1 cellular context compared by ENCODE assay signal in the genomic region with DNA sequence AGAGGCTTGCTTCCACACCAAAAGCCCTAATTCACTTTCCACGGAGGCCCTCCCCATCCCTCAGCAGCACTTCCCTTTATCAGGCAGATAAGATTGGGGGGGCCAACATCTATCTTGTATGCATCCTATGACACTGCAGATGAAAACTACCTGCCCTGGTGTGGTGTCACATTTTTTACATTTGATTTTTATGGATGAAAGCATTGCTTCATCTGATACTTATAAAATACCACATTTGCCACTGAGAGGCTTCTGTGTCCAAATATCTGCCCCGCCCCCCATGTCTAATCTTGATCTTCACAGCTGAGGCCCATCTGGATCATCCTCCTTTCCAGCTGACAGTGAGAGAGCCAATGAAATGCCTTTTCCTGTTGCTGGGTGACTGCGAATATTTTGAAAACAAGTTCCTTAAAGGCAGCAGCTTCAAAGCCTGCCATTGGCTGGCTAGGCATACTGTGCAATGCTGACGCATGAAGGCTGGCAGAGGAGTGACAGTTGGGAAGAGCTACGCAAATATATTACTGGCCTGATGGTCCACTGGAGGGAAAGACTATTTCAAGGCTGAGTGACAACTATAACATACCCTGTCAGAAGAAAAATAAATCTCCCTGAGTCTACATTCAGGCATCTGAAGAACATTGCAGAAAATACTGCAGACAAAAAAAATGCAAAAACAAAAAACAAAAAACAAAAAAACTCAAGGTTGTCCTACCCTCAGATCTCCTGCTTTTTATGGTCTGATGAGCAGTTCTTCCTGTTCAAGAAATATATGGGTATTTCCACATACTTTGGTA.
TF ChIP-seq lines count a peak whose summit lies in the region.

No MANE protein-coding gene starts in this region.

TF ChIP-seq in K562, 482 proteins besides CTCF, POLR2A, EP300 and RAD21 (continued from another document and continues in another):
- TF ChIP-seq, protein P1, sequence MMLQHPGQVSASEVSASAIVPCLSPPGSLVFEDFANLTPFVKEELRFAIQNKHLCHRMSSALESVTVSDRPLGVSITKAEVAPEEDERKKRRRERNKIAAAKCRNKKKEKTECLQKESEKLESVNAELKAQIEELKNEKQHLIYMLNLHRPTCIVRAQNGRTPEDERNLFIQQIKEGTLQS (IDR thresholded peaks at IDR 0.05), result peak; percentile 65; the same call in 1 of the 2 replicates
- TF ChIP-seq, protein P1 (CRISPR knock-in tag; conservative IDR thresholded peaks at IDR 0.05), result no peak
- TF ChIP-seq ATF7 (IDR thresholded peaks at IDR 0.05), result peak; percentile 85
- TF ChIP-seq DACH1 (IDR thresholded peaks at IDR 0.05; ENCODE audit: partially characterized antibody), result peak; percentile 99
- 0 out of 2 replicates have a peak, but pooled peaks have one; percentile 64 for TF ChIP-seq RNF2 (IDR thresholded peaks at IDR 0.05)
- peak; percentile 66 for TF ChIP-seq JUND (IDR thresholded peaks at IDR 0.05; ENCODE audit: borderline replicate concordance, low read depth, low read length)
- peak; percentile 39; the same call in 1 of the 3 replicates for TF ChIP-seq JUND (tag; IDR thresholded peaks at IDR 0.05; ENCODE audit: borderline replicate concordance, low read depth, low read length)
- peak in 1 of 2 experiments; percentile 64; a peak in 1 of 4 replicates for TF ChIP-seq TBL1XR1 (IDR thresholded peaks at IDR 0.05; ENCODE audit: low read length in 2 of 2)
- TF ChIP-seq HDAC3 (IDR thresholded peaks at IDR 0.05; ENCODE audit: borderline replicate concordance, partially characterized antibody), result peak; percentile 69
- peak; percentile 51; the same call in 1 of the 2 replicates for TF ChIP-seq PYGO2 (tag; IDR thresholded peaks at IDR 0.05)
- no peak for TF ChIP-seq MTA1 (IDR thresholded peaks at IDR 0.05; ENCODE audit: borderline replicate concordance)
- TF ChIP-seq ZNF780A (CRISPR knock-in tag; IDR thresholded peaks at IDR 0.05), result no peak
- TF ChIP-seq SMAD3 (CRISPR knock-in tag; conservative IDR thresholded peaks at IDR 0.05), result 0 out of 2 replicates have a peak, but pooled peaks have one; percentile 4
- TF ChIP-seq, protein P2, sequence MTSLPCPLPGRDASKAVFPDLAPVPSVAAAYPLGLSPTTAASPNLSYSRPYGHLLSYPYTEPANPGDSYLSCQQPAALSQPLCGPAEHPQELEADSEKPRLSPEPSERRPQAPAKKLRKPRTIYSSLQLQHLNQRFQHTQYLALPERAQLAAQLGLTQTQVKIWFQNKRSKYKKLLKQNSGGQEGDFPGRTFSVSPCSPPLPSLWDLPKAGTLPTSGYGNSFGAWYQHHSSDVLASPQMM (CRISPR knock-in tag; IDR thresholded peaks at IDR 0.05), result no peak
- peak; percentile 52; the same call in 1 of the 2 replicates for TF ChIP-seq ZNF644 (tag; IDR thresholded peaks at IDR 0.05; ENCODE audit: low read depth)
- 0 out of 4 replicates have a peak, but pooled peaks of 1 of the 2 experiments have one; percentile 41 for TF ChIP-seq FOXK2 (conservative IDR thresholded peaks at IDR 0.05 in 1 of 2, IDR thresholded peaks at IDR 0.05 in 1 of 2; ENCODE audit: low read depth in 2 of 2)
- TF ChIP-seq TOE1 (IDR thresholded peaks at IDR 0.05; ENCODE audit: borderline replicate concordance), result no peak
- TF ChIP-seq TOE1 (CRISPR knock-in tag; IDR thresholded peaks at IDR 0.05; ENCODE audit: borderline replicate concordance, low read depth), result no peak
- peak; percentile 67; the same call in 1 of the 2 replicates for TF ChIP-seq C11orf30 (IDR thresholded peaks at IDR 0.05; ENCODE audit: low read depth)
- peak; percentile 70 for TF ChIP-seq GATA2 (CRISPR knock-in tag; IDR thresholded peaks at IDR 0.05)
- TF ChIP-seq, protein P3, sequence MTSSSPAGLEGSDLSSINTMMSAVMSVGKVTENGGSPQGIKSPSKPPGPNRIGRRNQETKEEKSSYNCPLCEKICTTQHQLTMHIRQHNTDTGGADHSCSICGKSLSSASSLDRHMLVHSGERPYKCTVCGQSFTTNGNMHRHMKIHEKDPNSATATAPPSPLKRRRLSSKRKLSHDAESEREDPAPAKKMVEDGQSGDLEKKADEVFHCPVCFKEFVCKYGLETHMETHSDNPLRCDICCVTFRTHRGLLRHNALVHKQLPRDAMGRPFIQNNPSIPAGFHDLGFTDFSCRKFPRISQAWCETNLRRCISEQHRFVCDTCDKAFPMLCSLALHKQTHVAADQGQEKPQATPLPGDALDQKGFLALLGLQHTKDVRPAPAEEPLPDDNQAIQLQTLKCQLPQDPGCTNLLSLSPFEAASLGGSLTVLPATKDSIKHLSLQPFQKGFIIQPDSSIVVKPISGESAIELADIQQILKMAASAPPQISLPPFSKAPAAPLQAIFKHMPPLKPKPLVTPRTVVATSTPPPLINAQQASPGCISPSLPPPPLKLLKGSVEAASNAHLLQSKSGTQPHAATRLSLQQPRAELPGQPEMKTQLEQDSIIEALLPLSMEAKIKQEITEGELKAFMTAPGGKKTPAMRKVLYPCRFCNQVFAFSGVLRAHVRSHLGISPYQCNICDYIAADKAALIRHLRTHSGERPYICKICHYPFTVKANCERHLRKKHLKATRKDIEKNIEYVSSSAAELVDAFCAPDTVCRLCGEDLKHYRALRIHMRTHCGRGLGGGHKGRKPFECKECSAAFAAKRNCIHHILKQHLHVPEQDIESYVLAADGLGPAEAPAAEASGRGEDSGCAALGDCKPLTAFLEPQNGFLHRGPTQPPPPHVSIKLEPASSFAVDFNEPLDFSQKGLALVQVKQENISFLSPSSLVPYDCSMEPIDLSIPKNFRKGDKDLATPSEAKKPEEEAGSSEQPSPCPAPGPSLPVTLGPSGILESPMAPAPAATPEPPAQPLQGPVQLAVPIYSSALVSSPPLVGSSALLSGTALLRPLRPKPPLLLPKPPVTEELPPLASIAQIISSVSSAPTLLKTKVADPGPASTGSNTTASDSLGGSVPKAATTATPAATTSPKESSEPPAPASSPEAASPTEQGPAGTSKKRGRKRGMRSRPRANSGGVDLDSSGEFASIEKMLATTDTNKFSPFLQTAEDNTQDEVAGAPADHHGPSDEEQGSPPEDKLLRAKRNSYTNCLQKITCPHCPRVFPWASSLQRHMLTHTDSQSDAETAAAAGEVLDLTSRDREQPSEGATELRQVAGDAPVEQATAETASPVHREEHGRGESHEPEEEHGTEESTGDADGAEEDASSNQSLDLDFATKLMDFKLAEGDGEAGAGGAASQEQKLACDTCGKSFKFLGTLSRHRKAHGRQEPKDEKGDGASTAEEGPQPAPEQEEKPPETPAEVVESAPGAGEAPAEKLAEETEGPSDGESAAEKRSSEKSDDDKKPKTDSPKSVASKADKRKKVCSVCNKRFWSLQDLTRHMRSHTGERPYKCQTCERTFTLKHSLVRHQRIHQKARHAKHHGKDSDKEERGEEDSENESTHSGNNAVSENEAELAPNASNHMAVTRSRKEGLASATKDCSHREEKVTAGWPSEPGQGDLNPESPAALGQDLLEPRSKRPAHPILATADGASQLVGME (CRISPR knock-in tag; IDR thresholded peaks at IDR 0.05), result peak; percentile 93
- TF ChIP-seq ZNF589 (CRISPR knock-in tag; IDR thresholded peaks at IDR 0.05; ENCODE audit: low read depth), result no peak; the same call in 1 of the 2 replicates
- TF ChIP-seq NFXL1 (CRISPR knock-in tag; IDR thresholded peaks at IDR 0.05), result peak; percentile 18; the same call in 1 of the 2 replicates
- TF ChIP-seq, protein P4, sequence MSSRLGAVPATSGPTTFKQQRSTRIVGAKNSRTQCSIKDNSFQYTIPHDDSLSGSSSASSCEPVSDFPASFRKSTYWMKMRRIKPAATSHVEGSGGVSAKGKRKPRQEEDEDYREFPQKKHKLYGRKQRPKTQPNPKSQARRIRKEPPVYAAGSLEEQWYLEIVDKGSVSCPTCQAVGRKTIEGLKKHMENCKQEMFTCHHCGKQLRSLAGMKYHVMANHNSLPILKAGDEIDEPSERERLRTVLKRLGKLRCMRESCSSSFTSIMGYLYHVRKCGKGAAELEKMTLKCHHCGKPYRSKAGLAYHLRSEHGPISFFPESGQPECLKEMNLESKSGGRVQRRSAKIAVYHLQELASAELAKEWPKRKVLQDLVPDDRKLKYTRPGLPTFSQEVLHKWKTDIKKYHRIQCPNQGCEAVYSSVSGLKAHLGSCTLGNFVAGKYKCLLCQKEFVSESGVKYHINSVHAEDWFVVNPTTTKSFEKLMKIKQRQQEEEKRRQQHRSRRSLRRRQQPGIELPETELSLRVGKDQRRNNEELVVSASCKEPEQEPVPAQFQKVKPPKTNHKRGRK (tag; IDR thresholded peaks at IDR 0.05), result peak; percentile 45
- TF ChIP-seq SMARCE1 (IDR thresholded peaks at IDR 0.05), result 0 out of 2 replicates have a peak, but pooled peaks have one; percentile 10
- TF ChIP-seq, protein P5, sequence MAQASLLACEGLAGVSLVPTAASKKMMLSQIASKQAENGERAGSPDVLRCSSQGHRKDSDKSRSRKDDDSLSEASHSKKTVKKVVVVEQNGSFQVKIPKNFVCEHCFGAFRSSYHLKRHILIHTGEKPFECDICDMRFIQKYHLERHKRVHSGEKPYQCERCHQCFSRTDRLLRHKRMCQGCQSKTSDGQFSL (CRISPR knock-in tag; IDR thresholded peaks at IDR 0.05), result no peak
- TF ChIP-seq, protein P5 (tag; IDR thresholded peaks at IDR 0.05), result peak in 1 of 2 experiments; percentile 93; a peak in 2 of 4 replicates
- peak; percentile 51 for TF ChIP-seq MAFK (IDR thresholded peaks at IDR 0.05; ENCODE audit: low read length)
- peak; percentile 28 for TF ChIP-seq TBP (optimal IDR thresholded peaks at IDR 0.05; ENCODE audit: low read depth, low read length)
- peak in 1 of 2 experiments; percentile 84; a peak in 3 of 4 replicates for TF ChIP-seq RCOR1 (IDR thresholded peaks at IDR 0.05; ENCODE audit: borderline replicate concordance in 1 of 2, low read depth in 2 of 2, low read length in 2 of 2)
- peak in 1 of 2 experiments; percentile 75; a peak in 1 of 4 replicates for TF ChIP-seq ARNT (IDR thresholded peaks at IDR 0.05)
- TF ChIP-seq MEIS2 (IDR thresholded peaks at IDR 0.05; ENCODE audit: partially characterized antibody), result peak; percentile 93
- peak; percentile 42; the same call in 1 of the 2 replicates for TF ChIP-seq ARID1B (IDR thresholded peaks at IDR 0.05)
- peak; percentile 73 to 75 for TF ChIP-seq NRF1 (conservative IDR thresholded peaks at IDR 0.05 in 1 of 2, IDR thresholded peaks at IDR 0.05 in 1 of 2)
- TF ChIP-seq, protein P6, sequence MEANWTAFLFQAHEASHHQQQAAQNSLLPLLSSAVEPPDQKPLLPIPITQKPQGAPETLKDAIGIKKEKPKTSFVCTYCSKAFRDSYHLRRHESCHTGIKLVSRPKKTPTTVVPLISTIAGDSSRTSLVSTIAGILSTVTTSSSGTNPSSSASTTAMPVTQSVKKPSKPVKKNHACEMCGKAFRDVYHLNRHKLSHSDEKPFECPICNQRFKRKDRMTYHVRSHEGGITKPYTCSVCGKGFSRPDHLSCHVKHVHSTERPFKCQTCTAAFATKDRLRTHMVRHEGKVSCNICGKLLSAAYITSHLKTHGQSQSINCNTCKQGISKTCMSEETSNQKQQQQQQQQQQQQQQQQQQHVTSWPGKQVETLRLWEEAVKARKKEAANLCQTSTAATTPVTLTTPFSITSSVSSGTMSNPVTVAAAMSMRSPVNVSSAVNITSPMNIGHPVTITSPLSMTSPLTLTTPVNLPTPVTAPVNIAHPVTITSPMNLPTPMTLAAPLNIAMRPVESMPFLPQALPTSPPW (CRISPR knock-in tag; IDR thresholded peaks at IDR 0.05), result peak; percentile 78
- TF ChIP-seq, protein P7, sequence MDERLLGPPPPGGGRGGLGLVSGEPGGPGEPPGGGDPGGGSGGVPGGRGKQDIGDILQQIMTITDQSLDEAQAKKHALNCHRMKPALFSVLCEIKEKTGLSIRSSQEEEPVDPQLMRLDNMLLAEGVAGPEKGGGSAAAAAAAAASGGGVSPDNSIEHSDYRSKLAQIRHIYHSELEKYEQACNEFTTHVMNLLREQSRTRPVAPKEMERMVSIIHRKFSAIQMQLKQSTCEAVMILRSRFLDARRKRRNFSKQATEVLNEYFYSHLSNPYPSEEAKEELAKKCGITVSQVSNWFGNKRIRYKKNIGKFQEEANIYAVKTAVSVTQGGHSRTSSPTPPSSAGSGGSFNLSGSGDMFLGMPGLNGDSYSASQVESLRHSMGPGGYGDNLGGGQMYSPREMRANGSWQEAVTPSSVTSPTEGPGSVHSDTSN (CRISPR knock-in tag; IDR thresholded peaks at IDR 0.05; ENCODE audit: low read depth), result no peak
- TF ChIP-seq, protein P7 (tag; conservative IDR thresholded peaks at IDR 0.05; ENCODE audit: low read depth), result peak; percentile 98
